ENCODE assay signal across 32 cellular contexts in genomic region chrX:151279161-151279560, GRCh38.
DNase-seq lines count a peak whose midpoint lies in the region; TF ChIP-seq lines count a peak whose summit lies in the region.
"Had no signal": no experiment of that assay in that cellular context is flagged by ENCODE, and none has a peak within 500 bp of the region (broad histone marks: within the 10 kb centered on the region; RNA-seq: fewer than 3 reads in every experiment).

No MANE protein-coding gene starts in this region.

- H3F3A ChIP-seq in neural progenitor cell (ENCODE audit: low read depth), result peaks cover 13% of the 10 kb centered on the region

- H3K4me3 ChIP-seq in neural progenitor cell, result no peak overlapping the region
- H3K4me3 ChIP-seq in neuronal stem cell (ENCODE audit: low read length in 2 of 2), result no peak overlapping the region
- H3K4me3 ChIP-seq: A549; BLaER1; BLaER1 treated with 17β-estradiol and CSF1 and Interleukin-3, amounts not matched to agents 10 nM and 100 nM had no signal

- no peaks in the 10 kb centered on the region for H3K9me3 ChIP-seq in neural progenitor cell (ENCODE audit: low read depth)
- H3K9me3 ChIP-seq in neuronal stem cell (replicated peaks in 1 of 2; ENCODE audit: control insufficient read depth in 2 of 2, insufficient read depth in 1 of 2, low read depth in 1 of 2, low read length in 2 of 2), result no peaks in the 10 kb centered on the region
- H3K9me3 ChIP-seq: A549, BE2C, BLaER1, Caco-2 had no signal

- no CpG with 5 or more reads among the region's 2 CpGs for WGBS in neuronal stem cell (ENCODE audit: extremely low coverage in 2 of 2, insufficient read length in 2 of 2, insufficient replicate concordance in 1 of 2), 2 donors

- H3K36me3 ChIP-seq in neural progenitor cell (no peaks in the 10 kb centered on the region), neuronal stem cell (replicated peaks in 1 of 2; ENCODE audit: control insufficient read depth in 2 of 2, insufficient read depth in 2 of 2, low read length in 2 of 2) (no peaks in the 10 kb centered on the region)
- H3K36me3 ChIP-seq: BE2C; BLaER1; BLaER1 treated with 17β-estradiol and CSF1 and Interleukin-3, amounts not matched to agents 10 nM and 100 nM had no signal

- DNase-seq in NCI-H82 (lab: John Stamatoyannopoulos, UW) (peak; percentile 4), NCI-H82 treated with DMSO at 0.1 percent for 48 hours (lab: John Stamatoyannopoulos, UW; ENCODE audit: unreplicated experiment) (no peak), neural progenitor cell (ENCODE audit: low spot score) (peak; percentile 80), neuronal stem cell (ENCODE audit: low spot score) (peak; percentile 67), NOMO-1 treated with DMSO at 0.1 percent for 48 hours (lab: John Stamatoyannopoulos, UW; ENCODE audit: unreplicated experiment) (no peak), DMS153 (lab: John Stamatoyannopoulos, UW) (no peak)
- DNase-seq: 8988T; ACHN; AML-193; BE2C; C1 segment of cervical spinal cord; Caco-2; Calu3; CD4-positive, alpha-beta memory T cell; CD4-positive, alpha-beta T cell; CD4-positive, CD25-positive, alpha-beta regulatory T cell; CD8-positive, alpha-beta memory T cell; CD8-positive, alpha-beta T cell; COR-L47; DMS 273 treated with DMSO at 0.1 percent for 48 hours; DMS53; DMS79; DMS79 treated with DMSO at 0.1 percent for 48 hours; DND-41; EL had no signal

- H3K4me1 Mint-ChIP-seq in neural progenitor cell, result no peaks in the 10 kb centered on the region
- H3K4me1 Mint-ChIP-seq: B cell; CD14-positive monocyte; CD4-positive, alpha-beta memory T cell; CD4-positive, CD25-positive, alpha-beta regulatory T cell; CD8-positive, alpha-beta memory T cell had no signal

- H4K8ac ChIP-seq in neuronal stem cell (ENCODE audit: low read depth, low read length), result no peak overlapping the region

- H3K27ac Mint-ChIP-seq in neural progenitor cell, result no peak overlapping the region
- H3K27ac Mint-ChIP-seq: B cell; CD14-positive monocyte; CD4-positive, alpha-beta memory T cell; CD4-positive, alpha-beta T cell; CD4-positive, CD25-positive, alpha-beta regulatory T cell; CD8-positive, alpha-beta memory T cell; CD8-positive, alpha-beta T cell had no signal

- no peak overlapping the region for H3K4ac ChIP-seq in neuronal stem cell (ENCODE audit: low read length)

- no peak overlapping the region for H3K18ac ChIP-seq in neuronal stem cell (ENCODE audit: low read length)

- no peaks in the 10 kb centered on the region for H3K36me3 Mint-ChIP-seq in neural progenitor cell
- H3K36me3 Mint-ChIP-seq: CD14-positive monocyte; CD4-positive, alpha-beta memory T cell; CD4-positive, CD25-positive, alpha-beta regulatory T cell; CD8-positive, alpha-beta memory T cell; CD8-positive, alpha-beta T cell had no signal

- H3K4me1 ChIP-seq in neural progenitor cell (peaks cover 24% of the 10 kb centered on the region), neuronal stem cell (ENCODE audit: control insufficient read depth in 2 of 2, insufficient read depth in 1 of 2, low read depth in 1 of 2, low read length in 2 of 2) (peaks cover 0 to 3% of the 10 kb centered on the region in 2 donors)
- H3K4me1 ChIP-seq: A549; BE2C; BLaER1; BLaER1 treated with 17β-estradiol and CSF1 and Interleukin-3, amounts not matched to agents 10 nM and 100 nM; Caco-2 had no signal

- no peak overlapping the region for H2BK15ac ChIP-seq in neuronal stem cell (ENCODE audit: low read length)

- peaks cover 5% of the 10 kb centered on the region for H3K9me3 Mint-ChIP-seq in neural progenitor cell
- H3K9me3 Mint-ChIP-seq: CD4-positive, alpha-beta T cell; CD8-positive, alpha-beta T cell had no signal

- no peak for TF ChIP-seq CTCF in neural progenitor cell (IDR thresholded peaks at IDR 0.05)

- H4K91ac ChIP-seq in neuronal stem cell (ENCODE audit: low read depth, low read length, poor library complexity), result no peak overlapping the region

- H2AK5ac ChIP-seq in neuronal stem cell (ENCODE audit: low read depth, low read length), result no peak overlapping the region

- H3K9ac ChIP-seq in neural progenitor cell, result no peak overlapping the region
- no peak overlapping the region for H3K9ac ChIP-seq in neuronal stem cell (ENCODE audit: low read depth, low read length, poor library complexity)
- H3K9ac ChIP-seq: BLaER1; BLaER1 treated with 17β-estradiol and CSF1 and Interleukin-3, amounts not matched to agents 10 nM and 100 nM had no signal

- H3K27me3 ChIP-seq in neural progenitor cell, result no peaks in the 10 kb centered on the region
- H3K27me3 ChIP-seq in neuronal stem cell (ENCODE audit: control insufficient read depth in 3 of 3, insufficient read depth in 3 of 3, low read depth in 1 of 3, low read length in 3 of 3), result no peaks in the 10 kb centered on the region
- H3K27me3 ChIP-seq: BE2C had no signal

- H2AFZ ChIP-seq in neural progenitor cell (replicated peaks) (no peak overlapping the region), neuronal stem cell (ENCODE audit: low read length) (no peak overlapping the region)

- no peak overlapping the region for H2BK12ac ChIP-seq in neuronal stem cell (ENCODE audit: low read length)

- no peak overlapping the region for H2BK120ac ChIP-seq in neuronal stem cell (ENCODE audit: low read depth, low read length)

- peak overlapping the region; percentile 29 for H3K4me2 ChIP-seq in neural progenitor cell
- no peak overlapping the region for H3K4me2 ChIP-seq in neuronal stem cell (ENCODE audit: insufficient read depth, low read length, poor library complexity, severe bottlenecking)
- H3K4me2 ChIP-seq: A549; BLaER1; BLaER1 treated with 17β-estradiol and CSF1 and Interleukin-3, amounts not matched to agents 10 nM and 100 nM had no signal

- no peaks in the 10 kb centered on the region for H3K27me3 Mint-ChIP-seq in neural progenitor cell (ENCODE audit: insufficient read depth, low read depth)
- H3K27me3 Mint-ChIP-seq: B cell; CD4-positive, CD25-positive, alpha-beta regulatory T cell had no signal

- no peak overlapping the region for H3K23ac ChIP-seq in neuronal stem cell (ENCODE audit: low read depth, low read length, poor library complexity)

- no peak overlapping the region for H2BK5ac ChIP-seq in neuronal stem cell (ENCODE audit: low read length)

- H3K79me2 ChIP-seq in neural progenitor cell (ENCODE audit: low read depth), result no peaks in the 10 kb centered on the region

- H3K27ac ChIP-seq in neural progenitor cell (peak overlapping the region; percentile 80), neuronal stem cell (replicated peaks; ENCODE audit: low read length) (no peak overlapping the region)
- H3K27ac ChIP-seq: 22Rv1; A549; BLaER1; BLaER1 treated with 17β-estradiol and CSF1 and Interleukin-3, amounts not matched to agents 10 nM and 100 nM; C4-2B had no signal

- H3K79me1 ChIP-seq in neuronal stem cell (ENCODE audit: low read depth, low read length), result no peaks in the 10 kb centered on the region

- H3K14ac ChIP-seq in neuronal stem cell (ENCODE audit: low read length), result no peak overlapping the region

- no peak overlapping the region for H3K4me3 Mint-ChIP-seq in neural progenitor cell
- H3K4me3 Mint-ChIP-seq: B cell; CD14-positive monocyte; CD4-positive, alpha-beta memory T cell; CD4-positive, alpha-beta T cell; CD4-positive, CD25-positive, alpha-beta regulatory T cell; CD8-positive, alpha-beta memory T cell; CD8-positive, alpha-beta T cell had no signal

- no peaks in the 10 kb centered on the region for H4K20me1 ChIP-seq in neural progenitor cell (ENCODE audit: low read depth)
- H4K20me1 ChIP-seq: BLaER1; BLaER1 treated with 17β-estradiol and CSF1 and Interleukin-3, amounts not matched to agents 10 nM and 100 nM had no signal

Comparison
In these comparisons a context has a peak if more than half of its experiments do, and no peak if none do; other contexts are left out.
1. DNase-seq: peak in NCI-H82 (single experiment), neural progenitor cell (single experiment) and neuronal stem cell (single experiment); none in NCI-H82 treated with DMSO at 0.1 percent for 48 hours (single experiment), NOMO-1 treated with DMSO at 0.1 percent for 48 hours (single experiment) and DMS153 (single experiment).